Comparison of ENCODE assay signal across 12 cellular contexts in genomic region chr3:190048831-190049541, GRCh38.
DNase-seq lines count a peak whose midpoint lies in the region; ATAC-seq and TF ChIP-seq lines count a peak whose summit lies in the region.
"Had no signal": no experiment of that assay in that cellular context is flagged by ENCODE, and none has a peak within 500 bp of the region (broad histone marks: within the 10 kb centered on the region; RNA-seq: fewer than 3 reads in every experiment).

No MANE protein-coding gene starts in this region.

- H3K27me3 ChIP-seq in adipocyte (replicated peaks; ENCODE audit: control insufficient read depth, insufficient read depth, low read length) (no peaks in the 10 kb centered on the region), iPS-18a (ENCODE audit: control insufficient read depth, insufficient read depth, low read length) (no peaks in the 10 kb centered on the region), uterus (no peaks in the 10 kb centered on the region)
- H3K27me3 ChIP-seq: BLaER1 had no signal

- H3K4me3 ChIP-seq in adipocyte (ENCODE audit: low read length) (peak overlapping the region; percentile 74), iPS-18a (ENCODE audit: low read length) (peak overlapping the region; percentile 14), uterus (peak overlapping the region in 1 of 2 donors; percentile 11)
- H3K4me3 ChIP-seq: BLaER1, mucosa of descending colon had no signal

- H3K36me3 ChIP-seq in adipocyte (ENCODE audit: control insufficient read depth, insufficient read depth, low read length, severe bottlenecking) (no peaks in the 10 kb centered on the region), iPS-18a (ENCODE audit: control insufficient read depth, low read depth, low read length) (no peaks in the 10 kb centered on the region), uterus (no peaks in the 10 kb centered on the region)
- H3K36me3 ChIP-seq: BLaER1 had no signal

- peak overlapping the region; percentile 71 for H3K27ac ChIP-seq in iPS-18a (ENCODE audit: low read length)
- peak overlapping the region; percentile 16 to 76 for H3K27ac ChIP-seq in uterus
- H3K27ac ChIP-seq: BLaER1 had no signal

- no peak for TF ChIP-seq POLR2A in uterus (IDR thresholded peaks at IDR 0.05)

- H3K4me1 ChIP-seq in adipocyte (ENCODE audit: control insufficient read depth, insufficient read depth, low read length) = peaks cover 16% of the 10 kb centered on the region
- peaks cover 57% of the 10 kb centered on the region for H3K4me1 ChIP-seq in iPS-18a (ENCODE audit: control insufficient read depth, low read depth, low read length)
- peaks cover 0 to 4% of the 10 kb centered on the region in 2 donors for H3K4me1 ChIP-seq in uterus
- H3K4me1 ChIP-seq: BLaER1 had no signal

- intact Hi-C loops in left cardiac atrium (cut with DNase I) (no loop called here), cardiac septum (cut with DNase I) (no loop called here), uterus (cut with DNase I; ENCODE audit: low total_unique reads) (no loop called here)

- DNase-seq in left cardiac atrium (no peak), cardiac septum (ENCODE audit: low spot score) (no peak), adipocyte (ENCODE audit: low read depth) (peak; percentile 85), uterus (peak in 1 of 2 donors; percentile 59)
- no peak for DNase-seq in stimulated activated CD4-positive, alpha-beta T cell treated with anti-CD3 and anti-CD28 coated beads, Interleukin-15, amount 100 ng/mL, for 24 hours
- DNase-seq: mucosa of descending colon, NCI-H1694 had no signal

- H3K9ac ChIP-seq in adipocyte (ENCODE audit: low read length) (no peak overlapping the region), iPS-18a (ENCODE audit: low read length) (peak overlapping the region; percentile 16)
- H3K9ac ChIP-seq: BLaER1 had no signal

- TF ChIP-seq CTCF in uterus (IDR thresholded peaks at IDR 0.05) = no peak

- ATAC-seq in left cardiac atrium (peak; percentile 55 to 91), GM19463 (IDR thresholded peaks at IDR 0.05; ENCODE audit: unreplicated experiment) (no peak), GM19324 (IDR thresholded peaks at IDR 0.05; ENCODE audit: low FRiP score, unreplicated experiment) (no peak)
- ATAC-seq: activated CD4-positive, CD25-positive, alpha-beta regulatory T cell treated with anti-CD3 and anti-CD28 coated beads, Interleukin-2, amount 50 U/mL, for 24 hours; mucosa of descending colon had no signal

- H3K9me3 ChIP-seq in adipocyte (ENCODE audit: control insufficient read depth, low read length) (no peaks in the 10 kb centered on the region), iPS-18a (ENCODE audit: control insufficient read depth, low read depth, low read length) (no peaks in the 10 kb centered on the region), uterus (no peaks in the 10 kb centered on the region)
- H3K9me3 ChIP-seq: BLaER1, mucosa of descending colon had no signal

Comparison
In these comparisons a context has a peak if more than half of its experiments do, and no peak if none do; other contexts are left out.
1. ATAC-seq: peak in left cardiac atrium (2 of 2); none in GM19463 (single experiment) and GM19324 (single experiment).